ENCODE assay signal across 8 cellular contexts in the genomic region with DNA sequence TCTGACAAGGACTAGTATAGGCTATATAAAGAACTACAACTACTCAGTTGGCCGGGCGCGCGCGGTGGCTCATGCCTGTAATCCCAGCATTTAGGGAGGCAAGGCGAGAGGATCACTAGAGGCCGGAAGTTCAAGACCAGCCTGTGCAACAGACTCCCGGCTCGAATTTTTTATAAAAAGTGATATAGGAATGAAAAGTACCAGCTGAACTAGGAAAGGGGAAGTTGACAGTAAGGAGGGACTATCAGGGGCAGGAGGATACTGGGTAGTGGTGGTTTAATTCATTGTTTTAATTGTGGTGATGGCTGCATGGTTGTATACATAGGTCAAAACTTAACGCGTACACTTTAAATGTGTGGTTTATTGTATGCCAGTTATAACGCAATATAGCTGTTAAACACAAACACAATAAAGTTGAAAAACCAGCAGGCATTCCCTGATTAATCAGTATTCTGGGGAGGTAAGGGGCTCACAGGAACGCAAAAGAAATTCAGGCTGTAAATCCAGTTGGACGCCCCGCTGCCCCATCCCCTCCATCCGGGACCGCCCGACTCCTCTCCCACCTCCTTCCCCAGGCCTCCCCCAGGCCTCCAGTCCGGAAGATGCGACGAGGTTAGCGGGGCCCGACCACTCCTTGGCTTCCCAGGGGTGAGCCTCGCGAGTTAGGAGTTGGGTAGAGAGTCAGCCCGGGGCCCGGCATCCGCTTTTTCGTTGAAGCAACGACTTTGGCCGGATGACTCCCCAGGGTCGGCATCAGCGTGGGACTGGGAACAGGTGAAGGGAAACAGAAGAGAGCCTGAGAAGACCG. TPM values are rescaled to one million over a fixed set of nuclear protein-coding genes. Genes with fewer than 3 reads are reported as not detected.
DNase-seq lines count a peak whose midpoint lies in the region; ATAC-seq and TF ChIP-seq lines count a peak whose summit lies in the region.

No MANE protein-coding gene starts in this region.

- peak overlapping the region; percentile 75 for H3K9ac ChIP-seq in trophoblast cell (ENCODE audit: low read length)

- H4K8ac ChIP-seq in trophoblast cell (ENCODE audit: low read depth, low read length), result peak overlapping the region; percentile 90

- intact Hi-C loops in OCI-LY7 (cut with micrococcal nuclease; ENCODE audit: unreplicated experiment) (loop anchor here (5.0 kb wide), 3 partner anchors 41 to 264 kb away; a partner anchor contains a TSS), aorta (cut with DNase I) (loop anchor here (2.0 to 5.0 kb wide), 2 partner anchors 41 to 59 kb away; a partner anchor contains a TSS)

- ATAC-seq in GM19395 (IDR thresholded peaks at IDR 0.05; ENCODE audit: unreplicated experiment), result peak; percentile 69
- peak; percentile 40 for ATAC-seq in HG03457 (IDR thresholded peaks at IDR 0.05; ENCODE audit: unreplicated experiment)
- peak; percentile 81 for ATAC-seq in activated T-helper 17 cell treated with anti-CD3 and anti-CD28 coated beads, Interleukin-2, amount 50 U/mL, for 72 hours (replicated peaks)
- peak; percentile 91 for ATAC-seq in aorta (ENCODE audit: low FRiP score)

- peak overlapping the region; percentile 46 for H4K12ac ChIP-seq in trophoblast cell (ENCODE audit: low read depth, low read length)

- no peak overlapping the region for H3K4me3 Mint-ChIP-seq in activated T-helper 17 cell treated with anti-CD3 and anti-CD28 coated beads, Interleukin-2, amount 50 U/mL, for 72 hours
- H3K4me3 Mint-ChIP-seq in glutamatergic neuron (ENCODE audit: unreplicated experiment), result no peak overlapping the region

- no peaks in the 10 kb centered on the region for H3K4me1 Mint-ChIP-seq in activated T-helper 17 cell treated with anti-CD3 and anti-CD28 coated beads, Interleukin-2, amount 50 U/mL, for 72 hours
- no peaks in the 10 kb centered on the region for H3K4me1 Mint-ChIP-seq in glutamatergic neuron (ENCODE audit: low read depth, unreplicated experiment)

- H3K79me1 ChIP-seq in trophoblast cell (ENCODE audit: low read length), result peaks cover 4% of the 10 kb centered on the region

- peak overlapping the region; percentile 79 for H3K4me2 ChIP-seq in OCI-LY7 (ENCODE audit: low read length)
- H3K4me2 ChIP-seq in trophoblast cell (ENCODE audit: low read length), result peak overlapping the region; percentile 73

- no peak overlapping the region for H2BK5ac ChIP-seq in trophoblast cell (ENCODE audit: low read depth, low read length, poor library complexity)

- peak overlapping the region; percentile 83 for H3K27ac ChIP-seq in OCI-LY7 (ENCODE audit: low read depth, low read length, poor library complexity, severe bottlenecking)
- no peak overlapping the region for H3K27ac ChIP-seq in trophoblast cell (ENCODE audit: low read depth, low read length)
- H3K27ac ChIP-seq in aorta (ENCODE audit: low read depth in 1 of 2, low read length in 2 of 2), result peak overlapping the region; percentile 51 to 78

- no CpG with 5 or more reads among the region's 34 CpGs for WGBS in trophoblast cell (ENCODE audit: extremely low coverage, insufficient coverage, insufficient read length)
- 15 to 18% methylated on average over 34 of the region's 34 CpGs for WGBS in aorta, 2 donors

- H3K9me3 ChIP-seq in OCI-LY7 (ENCODE audit: low read length) (no peaks in the 10 kb centered on the region), trophoblast cell (ENCODE audit: insufficient read depth, low read depth, low read length) (no peaks in the 10 kb centered on the region), aorta (ENCODE audit: control insufficient read depth, low read length) (no peaks in the 10 kb centered on the region)

- H2BK12ac ChIP-seq in trophoblast cell (ENCODE audit: low read length), result no peak overlapping the region

- H2AFZ ChIP-seq in OCI-LY7 (ENCODE audit: low read length) (peak overlapping the region; percentile 83), trophoblast cell (ENCODE audit: insufficient read depth, low read length, poor library complexity) (peak overlapping the region; percentile 84)

- DNase-seq in CMK (ENCODE audit: low read depth), result peak; percentile 52
- DNase-seq in OCI-LY7 (ENCODE audit: low spot score), result peak; percentile 86
- peak; percentile 78 for DNase-seq in glutamatergic neuron
- peak in 1 of 2 donors; percentile 3 for DNase-seq in trophoblast cell
- DNase-seq in aorta, result peak; percentile 85 to 89

- H3K9me2 ChIP-seq in OCI-LY7 (ENCODE audit: insufficient read depth, low read length), result no peaks in the 10 kb centered on the region

- H3K36me3 ChIP-seq in OCI-LY7 (ENCODE audit: insufficient read depth, low read length), result peaks cover 14% of the 10 kb centered on the region
- H3K36me3 ChIP-seq in trophoblast cell (ENCODE audit: control insufficient read depth in 1 of 2, insufficient read depth in 2 of 2, low read length in 2 of 2), result no peaks in the 10 kb centered on the region
- H3K36me3 ChIP-seq in aorta (ENCODE audit: control insufficient read depth in 1 of 2, insufficient read depth in 2 of 2, low read length in 1 of 2), result peaks cover 0 to 3% of the 10 kb centered on the region in 2 donors

- peaks cover 23% of the 10 kb centered on the region for H3K4me1 ChIP-seq in OCI-LY7 (ENCODE audit: insufficient read depth, low read length, poor library complexity, severe bottlenecking)
- H3K4me1 ChIP-seq in trophoblast cell (ENCODE audit: control insufficient read depth in 1 of 2, insufficient read depth in 2 of 2, low read length in 2 of 2), result peaks cover 2 to 4% of the 10 kb centered on the region in 2 experiments
- peaks cover 0 to 5% of the 10 kb centered on the region in 2 donors for H3K4me1 ChIP-seq in aorta (ENCODE audit: control insufficient read depth in 1 of 2, insufficient read depth in 2 of 2, low read length in 2 of 2)

- CTCF ChIA-PET in OCI-LY7 (lab: Charles Lee; ENCODE audit: unreplicated experiment), result no interaction called here

- H4K20me1 ChIP-seq in OCI-LY7 (ENCODE audit: insufficient read depth, low read length), result peaks cover 16% of the 10 kb centered on the region

- peaks cover 46% of the 10 kb centered on the region for H3K79me2 ChIP-seq in OCI-LY7 (ENCODE audit: insufficient read depth, low read depth, low read length)
- H3K79me2 ChIP-seq in trophoblast cell (ENCODE audit: control insufficient read depth, insufficient read depth, low read length, poor library complexity), result no peaks in the 10 kb centered on the region

- H2BK120ac ChIP-seq in trophoblast cell (ENCODE audit: insufficient read depth, low read length, poor library complexity), result no peak overlapping the region

- H3K27me3 ChIP-seq in trophoblast cell (ENCODE audit: insufficient read depth, low read length), result no peaks in the 10 kb centered on the region
- no peaks in the 10 kb centered on the region for H3K27me3 ChIP-seq in aorta (ENCODE audit: control insufficient read depth in 1 of 2, insufficient read depth in 2 of 2, low read length in 1 of 2)

- TF ChIP-seq CTCF in OCI-LY7 (conservative IDR thresholded peaks at IDR 0.05; ENCODE audit: low read length) (no peak), glutamatergic neuron (IDR thresholded peaks at IDR 0.05; ENCODE audit: partially characterized antibody, unreplicated experiment) (no peak)

- H3K18ac ChIP-seq in trophoblast cell (ENCODE audit: low read length), result no peak overlapping the region

- H4K91ac ChIP-seq in trophoblast cell (ENCODE audit: low read depth, low read length), result no peak overlapping the region

- POLR2A ChIA-PET in OCI-LY7 (lab: Charles Lee), result interaction anchor here (0.6 to 1.3 kb wide), 3 partner anchors 58 to 487 kb away, joined by 3 to 5 read pairs (median 3); a partner anchor contains a TSS

- TSS peak; percentile 98 for BruUV-seq in OCI-LY7 (replicated peaks; lab: Mats Ljungman, UMichigan)

- H3K4me3 ChIP-seq in OCI-LY7 (ENCODE audit: low read depth, low read length, poor library complexity, severe bottlenecking) (peak overlapping the region; percentile 91), trophoblast cell (ENCODE audit: low read depth, low read length) (peak overlapping the region; percentile 91), aorta (ENCODE audit: low read length in 2 of 2) (peak overlapping the region; percentile 36 to 78)

- no peak overlapping the region for H3K4ac ChIP-seq in trophoblast cell (ENCODE audit: low read depth, low read length)

- H3K9me3 Mint-ChIP-seq in activated T-helper 17 cell treated with anti-CD3 and anti-CD28 coated beads, Interleukin-2, amount 50 U/mL, for 72 hours, result no peaks in the 10 kb centered on the region
- H3K9me3 Mint-ChIP-seq in glutamatergic neuron (ENCODE audit: unreplicated experiment), result peaks cover 9% of the 10 kb centered on the region

- peaks cover 11% of the 10 kb centered on the region for H3K36me3 Mint-ChIP-seq in activated T-helper 17 cell treated with anti-CD3 and anti-CD28 coated beads, Interleukin-2, amount 50 U/mL, for 72 hours (ENCODE audit: low read depth)
- no peaks in the 10 kb centered on the region for H3K36me3 Mint-ChIP-seq in glutamatergic neuron (ENCODE audit: unreplicated experiment)

- H3K14ac ChIP-seq in trophoblast cell (ENCODE audit: low read length), result no peak overlapping the region

- H2AK5ac ChIP-seq in trophoblast cell (ENCODE audit: low read length), result no peak overlapping the region

- no peak overlapping the region for H3K27ac Mint-ChIP-seq in activated T-helper 17 cell treated with anti-CD3 and anti-CD28 coated beads, Interleukin-2, amount 50 U/mL, for 72 hours
- H3K27ac Mint-ChIP-seq in glutamatergic neuron (ENCODE audit: unreplicated experiment), result peak overlapping the region; percentile 94

- no peaks in the 10 kb centered on the region for H3K27me3 Mint-ChIP-seq in activated T-helper 17 cell treated with anti-CD3 and anti-CD28 coated beads, Interleukin-2, amount 50 U/mL, for 72 hours
- H3K27me3 Mint-ChIP-seq in glutamatergic neuron (ENCODE audit: unreplicated experiment), result peaks cover 3% of the 10 kb centered on the region

- H3K23ac ChIP-seq in trophoblast cell (ENCODE audit: low read length), result no peak overlapping the region

RNA-seq across cellular contexts. Expression of a gene that starts 0.7 kb away (rescaled TPM):
- total RNA-seq in OCI-LY7 (2014; rRNA removed; shearing (Covaris generic)), result 28.0 and 30.5 TPM in 2 replicates
- total RNA-seq in OCI-LY7 (2022) (44.7 and 45.1 TPM in 2 replicates), glutamatergic neuron (ENCODE audit: unreplicated experiment) (13.9 TPM), aorta (10 to 100 TPM in 1 of 2 donors, 1 to 10 TPM in 1; 9.4 to 13.5 TPM)
- total RNA-seq in activated T-helper 17 cell treated with anti-CD3 and anti-CD28 coated beads, Interleukin-2, amount 50 U/mL, for 72 hours, result 10 to 100 TPM; 30.6 to 59.2 TPM
- 5.2 and 5.4 TPM in 2 replicates for polyA plus RNA-seq in trophoblast cell (2013)
- 1 to 10 TPM; 3.6 to 3.8 TPM for polyA plus RNA-seq in aorta

RNA-seq across cellular contexts. Expression of a gene that starts 42.9 kb away (rescaled TPM):
- total RNA-seq in OCI-LY7 (2014; rRNA removed; shearing (Covaris generic)), result 22.3 and 22.5 TPM in 2 replicates
- total RNA-seq in OCI-LY7 (2022), result 36.0 and 37.3 TPM in 2 replicates
- total RNA-seq in activated T-helper 17 cell treated with anti-CD3 and anti-CD28 coated beads, Interleukin-2, amount 50 U/mL, for 72 hours, result 10 to 100 TPM; 25.2 to 28.9 TPM
- total RNA-seq in glutamatergic neuron (ENCODE audit: unreplicated experiment), result 24.4 TPM
- polyA plus RNA-seq in trophoblast cell (2013), result 17.5 and 20.8 TPM in 2 replicates
- 10 to 100 TPM; 19.0 to 19.2 TPM for total RNA-seq in aorta
- polyA plus RNA-seq in aorta, result 10 to 100 TPM; 27.7 to 32.0 TPM

RNA-seq across cellular contexts. Expression of a gene that starts 59.6 kb away (rescaled TPM):
- total RNA-seq in OCI-LY7 (2014; rRNA removed; shearing (Covaris generic)), result 27.1 and 32.9 TPM in 2 replicates
- total RNA-seq in OCI-LY7 (2022) (45.1 and 48.7 TPM in 2 replicates), glutamatergic neuron (ENCODE audit: unreplicated experiment) (126 TPM), aorta (10 to 100 TPM; 33.6 to 46.6 TPM)
- 10 to 100 TPM; 12.7 to 28.1 TPM for total RNA-seq in activated T-helper 17 cell treated with anti-CD3 and anti-CD28 coated beads, Interleukin-2, amount 50 U/mL, for 72 hours
- polyA plus RNA-seq in trophoblast cell (2013), result 16.4 TPM in 2 replicates
- polyA plus RNA-seq in aorta, result 10 to 100 TPM in 1 of 2 donors, 1 to 10 TPM in 1; 9.8 to 13.1 TPM

Comparison
In these comparisons a context has a peak if more than half of its experiments do, and no peak if none do; other contexts are left out.
1. ATAC-seq: peak in every context shown above with its lines; median percentile 91 in aorta; 81 in activated T-helper 17 cell treated with anti-CD3 and anti-CD28 coated beads, Interleukin-2, amount 50 U/mL, for 72 hours; 69 in GM19395; 40 in HG03457.